23 cellular contexts compared by ENCODE assay signal in the genomic region with DNA sequence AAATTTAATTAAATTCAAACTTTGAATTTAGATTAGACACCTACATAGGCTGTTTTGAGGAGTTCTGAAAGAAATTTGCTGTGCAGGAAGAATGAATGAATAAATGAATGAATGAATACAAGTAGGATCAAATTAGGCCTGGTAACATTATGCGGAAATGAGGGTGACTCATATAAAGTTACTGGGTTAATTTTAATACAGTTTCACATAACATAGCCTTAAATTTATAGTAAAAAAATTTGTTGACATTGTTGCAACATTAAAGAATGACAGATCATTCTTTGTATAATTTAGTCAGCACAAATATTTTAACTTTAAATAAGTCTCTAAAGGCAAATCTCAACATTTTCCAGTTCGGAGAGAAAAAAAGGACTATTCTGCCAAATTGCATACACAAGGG.
"Had no signal": no experiment of that assay in that cellular context is flagged by ENCODE, and none has a peak within 500 bp of the region (broad histone marks: within the 10 kb centered on the region; RNA-seq: fewer than 3 reads in every experiment).

No MANE protein-coding gene starts in this region.

- H3K4me3 Mint-ChIP-seq: dendritic cell treated with granulocyte-macrophage colony-stimulating factor and Interleukin-4, amounts not matched to agents 40 ng/mL and 50 ng/mL, for 4 days; effector memory CD8-positive, alpha-beta T cell; endodermal cell; mesothelial cell of epicardium; naive B cell; naive thymus-derived CD8-positive, alpha-beta T cell had no signal

- H3K9me3 ChIP-seq: gastrocnemius medialis had no signal

- H3K27me3 ChIP-seq: esophagus squamous epithelium, gastrocnemius medialis, heart right ventricle, left lung had no signal

- H3K4me3 ChIP-seq: esophagus squamous epithelium, gastrocnemius medialis, heart right ventricle, left lung, lower lobe of right lung, mucosa of descending colon had no signal

- H3K36me3 Mint-ChIP-seq: mesothelial cell of epicardium; naive B cell; naive thymus-derived CD8-positive, alpha-beta T cell had no signal

- H3K4me1 ChIP-seq: esophagus squamous epithelium, gastrocnemius medialis, heart right ventricle, left lung, lower lobe of right lung had no signal

- H3K36me3 ChIP-seq: esophagus squamous epithelium, gastrocnemius medialis, heart right ventricle, left lung, lower lobe of right lung had no signal

- ATAC-seq: effector memory CD8-positive, alpha-beta T cell; esophagus mucosa; gastrocnemius medialis; heart right ventricle; left cardiac atrium; left lung; left ventricle myocardium superior; lower lobe of right lung; mucosa of descending colon; naive thymus-derived CD8-positive, alpha-beta T cell had no signal

- H3K27ac Mint-ChIP-seq: dendritic cell treated with granulocyte-macrophage colony-stimulating factor and Interleukin-4, amounts not matched to agents 40 ng/mL and 50 ng/mL, for 4 days; effector memory CD8-positive, alpha-beta T cell; endodermal cell; mesothelial cell of epicardium; naive thymus-derived CD8-positive, alpha-beta T cell had no signal

- H3K4me1 Mint-ChIP-seq: endodermal cell, naive B cell had no signal

- DNase-seq: effector CD8-positive, alpha-beta T cell; effector memory CD8-positive, alpha-beta T cell; endodermal cell; erythroblast; esophagus squamous epithelium; foreskin fibroblast; foreskin melanocyte; gastrocnemius medialis; glutamatergic neuron; head of caudate nucleus; heart right ventricle; hippocampal formation; left cardiac atrium; left lung; left ventricle myocardium superior; lower lobe of right lung; mesenchymal stem cell; mucosa of descending colon; naive B cell; naive thymus-derived CD8-positive, alpha-beta T cell had no signal

- H3K27me3 Mint-ChIP-seq: dendritic cell treated with granulocyte-macrophage colony-stimulating factor and Interleukin-4, amounts not matched to agents 40 ng/mL and 50 ng/mL, for 4 days; effector memory CD8-positive, alpha-beta T cell; naive B cell; naive thymus-derived CD8-positive, alpha-beta T cell had no signal
